ENCODE assay signal across 2 cellular contexts in the genomic region with DNA sequence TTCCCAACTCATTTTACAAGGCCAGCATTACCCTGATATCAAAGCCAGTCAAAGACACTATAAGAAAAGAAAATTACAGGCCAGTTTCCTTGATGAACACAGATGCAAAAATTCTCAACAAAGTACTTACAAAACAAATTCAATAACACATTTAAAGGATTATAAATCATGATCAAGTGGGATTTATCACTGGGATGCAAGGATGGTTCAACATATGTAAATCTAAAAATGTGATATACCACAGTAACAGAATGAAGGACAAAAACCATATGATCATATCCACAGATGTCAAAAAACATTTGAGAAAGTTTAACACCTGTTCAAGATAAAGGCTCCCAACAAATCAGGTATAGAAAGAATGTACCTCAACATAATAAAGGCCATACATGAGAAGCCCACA.
TF ChIP-seq lines count a peak whose summit lies in the region.

No MANE protein-coding gene starts in this region.

TF ChIP-seq in SK-N-SH treated with all-trans-retinoic acid at 6 μM for 48 hours, 23 proteins besides CTCF, POLR2A, EP300 and RAD21 (continued from another document):
- TF ChIP-seq PATZ1 (CRISPR knock-in tag; IDR thresholded peaks at IDR 0.05; ENCODE audit: borderline replicate concordance) (no peak), CSDC2 (CRISPR knock-in tag; IDR thresholded peaks at IDR 0.05) (no peak), ZNF8 (CRISPR knock-in tag; IDR thresholded peaks at IDR 0.05) (peak; percentile 77), ESRRG (CRISPR knock-in tag; IDR thresholded peaks at IDR 0.05) (no peak)

TF ChIP-seq in SK-N-SH, 30 proteins besides CTCF, POLR2A, EP300 and RAD21 (continued from another document):
- TF ChIP-seq, protein P1, sequence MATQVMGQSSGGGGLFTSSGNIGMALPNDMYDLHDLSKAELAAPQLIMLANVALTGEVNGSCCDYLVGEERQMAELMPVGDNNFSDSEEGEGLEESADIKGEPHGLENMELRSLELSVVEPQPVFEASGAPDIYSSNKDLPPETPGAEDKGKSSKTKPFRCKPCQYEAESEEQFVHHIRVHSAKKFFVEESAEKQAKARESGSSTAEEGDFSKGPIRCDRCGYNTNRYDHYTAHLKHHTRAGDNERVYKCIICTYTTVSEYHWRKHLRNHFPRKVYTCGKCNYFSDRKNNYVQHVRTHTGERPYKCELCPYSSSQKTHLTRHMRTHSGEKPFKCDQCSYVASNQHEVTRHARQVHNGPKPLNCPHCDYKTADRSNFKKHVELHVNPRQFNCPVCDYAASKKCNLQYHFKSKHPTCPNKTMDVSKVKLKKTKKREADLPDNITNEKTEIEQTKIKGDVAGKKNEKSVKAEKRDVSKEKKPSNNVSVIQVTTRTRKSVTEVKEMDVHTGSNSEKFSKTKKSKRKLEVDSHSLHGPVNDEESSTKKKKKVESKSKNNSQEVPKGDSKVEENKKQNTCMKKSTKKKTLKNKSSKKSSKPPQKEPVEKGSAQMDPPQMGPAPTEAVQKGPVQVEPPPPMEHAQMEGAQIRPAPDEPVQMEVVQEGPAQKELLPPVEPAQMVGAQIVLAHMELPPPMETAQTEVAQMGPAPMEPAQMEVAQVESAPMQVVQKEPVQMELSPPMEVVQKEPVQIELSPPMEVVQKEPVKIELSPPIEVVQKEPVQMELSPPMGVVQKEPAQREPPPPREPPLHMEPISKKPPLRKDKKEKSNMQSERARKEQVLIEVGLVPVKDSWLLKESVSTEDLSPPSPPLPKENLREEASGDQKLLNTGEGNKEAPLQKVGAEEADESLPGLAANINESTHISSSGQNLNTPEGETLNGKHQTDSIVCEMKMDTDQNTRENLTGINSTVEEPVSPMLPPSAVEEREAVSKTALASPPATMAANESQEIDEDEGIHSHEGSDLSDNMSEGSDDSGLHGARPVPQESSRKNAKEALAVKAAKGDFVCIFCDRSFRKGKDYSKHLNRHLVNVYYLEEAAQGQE (IDR thresholded peaks at IDR 0.05; ENCODE audit: low read depth, low read length): no peak
